17 cellular contexts compared by ENCODE assay signal in the genomic region with DNA sequence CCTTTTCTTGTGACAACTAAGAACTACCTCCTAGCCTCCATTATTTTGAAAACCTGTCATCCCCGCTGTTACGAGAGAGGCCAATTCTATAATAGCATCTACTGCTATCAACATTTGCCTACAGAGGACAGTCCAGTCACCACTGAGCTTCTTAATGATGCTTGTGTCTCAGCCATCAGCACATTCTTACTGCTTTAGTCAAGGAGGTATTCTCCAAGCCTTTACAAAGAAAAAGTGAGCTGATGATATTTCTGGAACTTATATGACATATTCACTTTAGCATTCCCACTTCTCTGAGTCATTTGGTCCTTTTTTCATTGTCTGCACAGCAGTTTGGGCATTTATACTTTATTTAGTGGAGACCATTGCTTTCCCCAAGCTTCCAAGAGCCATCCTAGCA.
"Had no signal": no experiment of that assay in that cellular context is flagged by ENCODE, and none has a peak within 500 bp of the region (broad histone marks: within the 10 kb centered on the region; RNA-seq: fewer than 3 reads in every experiment).

No MANE protein-coding gene starts in this region.

- ATAC-seq: body of pancreas; left lung; naive thymus-derived CD8-positive, alpha-beta T cell; upper lobe of right lung had no signal

- DNase-seq: activated CD4-positive, alpha-beta T cell treated with anti-CD3 and anti-CD28 coated beads for 1 hour; activated CD4-positive, alpha-beta T cell treated with anti-CD3 and anti-CD28 coated beads, Interleukin-2, amount 50 U/mL, for 4 hours; activated naive CD4-positive, alpha-beta T cell treated with anti-CD3 and anti-CD28 coated beads, Interleukin-2, amount 10 ng/mL, durations not matched to agents 7 days and 5 days; activated T-cell treated with anti-CD3 and anti-CD28 coated beads for 4 hours; body of pancreas; cortex of kidney; effector CD4-positive, alpha-beta T cell; foreskin melanocyte; head of caudate nucleus; left lung; mammary epithelial cell; naive thymus-derived CD8-positive, alpha-beta T cell; sigmoid colon; stimulated activated CD4-positive, alpha-beta T cell treated with anti-CD3 and anti-CD28 coated beads, Interleukin-1b, Interleukin-23, amount 100 ng/mL, for 48 hours; stomach; testis; upper lobe of right lung had no signal
